In genomic region chr15:29064731-29065130, GRCh38 we compare ENCODE assay signal across 1 cellular context.
TF ChIP-seq lines count a peak whose summit lies in the region.

No MANE protein-coding gene starts in this region.

TF ChIP-seq in H1, 55 proteins besides CTCF, POLR2A, EP300 and RAD21:
- no peak for TF ChIP-seq E2F6 (IDR thresholded peaks at IDR 0.05)
- no peak for TF ChIP-seq BCL11A (IDR thresholded peaks at IDR 0.05; ENCODE audit: low read depth in 2 of 2, low read length in 2 of 2)
- no peak for TF ChIP-seq EGR1 (IDR thresholded peaks at IDR 0.05; ENCODE audit: borderline replicate concordance, low read depth, low read length)
- TF ChIP-seq TEAD4 (IDR thresholded peaks at IDR 0.05; ENCODE audit: low read depth, low read length): no peak
- no peak for TF ChIP-seq TBP (IDR thresholded peaks at IDR 0.05; ENCODE audit: low read depth, low read length)
- TF ChIP-seq MAFK (IDR thresholded peaks at IDR 0.05; ENCODE audit: low read depth, low read length): no peak
- TF ChIP-seq, protein P1, sequence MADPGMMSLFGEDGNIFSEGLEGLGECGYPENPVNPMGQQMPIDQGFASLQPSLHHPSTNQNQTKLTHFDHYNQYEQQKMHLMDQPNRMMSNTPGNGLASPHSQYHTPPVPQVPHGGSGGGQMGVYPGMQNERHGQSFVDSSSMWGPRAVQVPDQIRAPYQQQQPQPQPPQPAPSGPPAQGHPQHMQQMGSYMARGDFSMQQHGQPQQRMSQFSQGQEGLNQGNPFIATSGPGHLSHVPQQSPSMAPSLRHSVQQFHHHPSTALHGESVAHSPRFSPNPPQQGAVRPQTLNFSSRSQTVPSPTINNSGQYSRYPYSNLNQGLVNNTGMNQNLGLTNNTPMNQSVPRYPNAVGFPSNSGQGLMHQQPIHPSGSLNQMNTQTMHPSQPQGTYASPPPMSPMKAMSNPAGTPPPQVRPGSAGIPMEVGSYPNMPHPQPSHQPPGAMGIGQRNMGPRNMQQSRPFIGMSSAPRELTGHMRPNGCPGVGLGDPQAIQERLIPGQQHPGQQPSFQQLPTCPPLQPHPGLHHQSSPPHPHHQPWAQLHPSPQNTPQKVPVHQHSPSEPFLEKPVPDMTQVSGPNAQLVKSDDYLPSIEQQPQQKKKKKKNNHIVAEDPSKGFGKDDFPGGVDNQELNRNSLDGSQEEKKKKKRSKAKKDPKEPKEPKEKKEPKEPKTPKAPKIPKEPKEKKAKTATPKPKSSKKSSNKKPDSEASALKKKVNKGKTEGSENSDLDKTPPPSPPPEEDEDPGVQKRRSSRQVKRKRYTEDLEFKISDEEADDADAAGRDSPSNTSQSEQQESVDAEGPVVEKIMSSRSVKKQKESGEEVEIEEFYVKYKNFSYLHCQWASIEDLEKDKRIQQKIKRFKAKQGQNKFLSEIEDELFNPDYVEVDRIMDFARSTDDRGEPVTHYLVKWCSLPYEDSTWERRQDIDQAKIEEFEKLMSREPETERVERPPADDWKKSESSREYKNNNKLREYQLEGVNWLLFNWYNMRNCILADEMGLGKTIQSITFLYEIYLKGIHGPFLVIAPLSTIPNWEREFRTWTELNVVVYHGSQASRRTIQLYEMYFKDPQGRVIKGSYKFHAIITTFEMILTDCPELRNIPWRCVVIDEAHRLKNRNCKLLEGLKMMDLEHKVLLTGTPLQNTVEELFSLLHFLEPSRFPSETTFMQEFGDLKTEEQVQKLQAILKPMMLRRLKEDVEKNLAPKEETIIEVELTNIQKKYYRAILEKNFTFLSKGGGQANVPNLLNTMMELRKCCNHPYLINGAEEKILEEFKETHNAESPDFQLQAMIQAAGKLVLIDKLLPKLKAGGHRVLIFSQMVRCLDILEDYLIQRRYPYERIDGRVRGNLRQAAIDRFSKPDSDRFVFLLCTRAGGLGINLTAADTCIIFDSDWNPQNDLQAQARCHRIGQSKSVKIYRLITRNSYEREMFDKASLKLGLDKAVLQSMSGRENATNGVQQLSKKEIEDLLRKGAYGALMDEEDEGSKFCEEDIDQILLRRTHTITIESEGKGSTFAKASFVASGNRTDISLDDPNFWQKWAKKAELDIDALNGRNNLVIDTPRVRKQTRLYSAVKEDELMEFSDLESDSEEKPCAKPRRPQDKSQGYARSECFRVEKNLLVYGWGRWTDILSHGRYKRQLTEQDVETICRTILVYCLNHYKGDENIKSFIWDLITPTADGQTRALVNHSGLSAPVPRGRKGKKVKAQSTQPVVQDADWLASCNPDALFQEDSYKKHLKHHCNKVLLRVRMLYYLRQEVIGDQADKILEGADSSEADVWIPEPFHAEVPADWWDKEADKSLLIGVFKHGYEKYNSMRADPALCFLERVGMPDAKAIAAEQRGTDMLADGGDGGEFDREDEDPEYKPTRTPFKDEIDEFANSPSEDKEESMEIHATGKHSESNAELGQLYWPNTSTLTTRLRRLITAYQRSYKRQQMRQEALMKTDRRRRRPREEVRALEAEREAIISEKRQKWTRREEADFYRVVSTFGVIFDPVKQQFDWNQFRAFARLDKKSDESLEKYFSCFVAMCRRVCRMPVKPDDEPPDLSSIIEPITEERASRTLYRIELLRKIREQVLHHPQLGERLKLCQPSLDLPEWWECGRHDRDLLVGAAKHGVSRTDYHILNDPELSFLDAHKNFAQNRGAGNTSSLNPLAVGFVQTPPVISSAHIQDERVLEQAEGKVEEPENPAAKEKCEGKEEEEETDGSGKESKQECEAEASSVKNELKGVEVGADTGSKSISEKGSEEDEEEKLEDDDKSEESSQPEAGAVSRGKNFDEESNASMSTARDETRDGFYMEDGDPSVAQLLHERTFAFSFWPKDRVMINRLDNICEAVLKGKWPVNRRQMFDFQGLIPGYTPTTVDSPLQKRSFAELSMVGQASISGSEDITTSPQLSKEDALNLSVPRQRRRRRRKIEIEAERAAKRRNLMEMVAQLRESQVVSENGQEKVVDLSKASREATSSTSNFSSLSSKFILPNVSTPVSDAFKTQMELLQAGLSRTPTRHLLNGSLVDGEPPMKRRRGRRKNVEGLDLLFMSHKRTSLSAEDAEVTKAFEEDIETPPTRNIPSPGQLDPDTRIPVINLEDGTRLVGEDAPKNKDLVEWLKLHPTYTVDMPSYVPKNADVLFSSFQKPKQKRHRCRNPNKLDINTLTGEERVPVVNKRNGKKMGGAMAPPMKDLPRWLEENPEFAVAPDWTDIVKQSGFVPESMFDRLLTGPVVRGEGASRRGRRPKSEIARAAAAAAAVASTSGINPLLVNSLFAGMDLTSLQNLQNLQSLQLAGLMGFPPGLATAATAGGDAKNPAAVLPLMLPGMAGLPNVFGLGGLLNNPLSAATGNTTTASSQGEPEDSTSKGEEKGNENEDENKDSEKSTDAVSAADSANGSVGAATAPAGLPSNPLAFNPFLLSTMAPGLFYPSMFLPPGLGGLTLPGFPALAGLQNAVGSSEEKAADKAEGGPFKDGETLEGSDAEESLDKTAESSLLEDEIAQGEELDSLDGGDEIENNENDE (IDR thresholded peaks at IDR 0.05; ENCODE audit: insufficient replicate concordance, low read length): no peak
- TF ChIP-seq CBX5 (IDR thresholded peaks at IDR 0.05; ENCODE audit: low read depth, low read length): no peak
- no peak for TF ChIP-seq HDAC2 (IDR thresholded peaks at IDR 0.05; ENCODE audit: borderline replicate concordance in 1 of 2, low read depth in 2 of 2, low read length in 2 of 2)
- no peak for TF ChIP-seq ATF2 (IDR thresholded peaks at IDR 0.05; ENCODE audit: low read length)
- TF ChIP-seq CREB1 (IDR thresholded peaks at IDR 0.05): no peak
- TF ChIP-seq ZNF274 (IDR thresholded peaks at IDR 0.05; ENCODE audit: borderline replicate concordance, extremely low read depth, low read length): no peak
- no peak for TF ChIP-seq HDAC6 (IDR thresholded peaks at IDR 0.05; ENCODE audit: low read depth, low read length)
- no peak for TF ChIP-seq GABPA (IDR thresholded peaks at IDR 0.05; ENCODE audit: borderline replicate concordance, insufficient read depth, low read length)
- TF ChIP-seq MAX (IDR thresholded peaks at IDR 0.05): no peak
TF ChIP-seq in H1: peak in this region for 0.
